ENCODE assay signal across 26 cellular contexts in genomic region chr6:132082421-132082820, GRCh38.
"Had no signal": no experiment of that assay in that cellular context is flagged by ENCODE, and none has a peak within 500 bp of the region (broad histone marks: within the 10 kb centered on the region; RNA-seq: fewer than 3 reads in every experiment).

No MANE protein-coding gene starts in this region.

- H3K36me3 ChIP-seq: gastroesophageal sphincter, heart right ventricle, left lung, neural progenitor cell, right atrium auricular region, tibial artery, upper lobe of left lung had no signal

- H3K4me3 ChIP-seq: dorsolateral prefrontal cortex, gastroesophageal sphincter, heart right ventricle, left lung, neural progenitor cell, right atrium auricular region, testis, tibial artery, upper lobe of left lung had no signal

- H3K4me2 ChIP-seq: neural progenitor cell had no signal

- H3K9me3 ChIP-seq: gastroesophageal sphincter, heart right ventricle, left lung, right atrium auricular region, testis, tibial artery, upper lobe of left lung had no signal

- DNase-seq: dorsolateral prefrontal cortex; effector CD8-positive, alpha-beta T cell; endodermal cell; foreskin keratinocyte; heart right ventricle; hippocampal formation; left cardiac atrium; left lung; mesenchymal stem cell; midbrain; naive thymus-derived CD4-positive, alpha-beta T cell; stimulated activated CD4-positive, alpha-beta T cell treated with anti-CD3 and anti-CD28 coated beads, Interleukin-2, amount 100 ng/mL, for 24 hours; stimulated activated CD4-positive, alpha-beta T cell treated with anti-CD3 and anti-CD28 coated beads, Interleukin-4, amount 100 ng/mL, for 24 hours; stimulated activated naive CD8-positive, alpha-beta T cell treated with anti-CD3 and anti-CD28 coated beads, Interleukin-15, Interleukin-2, amounts not matched to agents 100 U/mL and 50 U/mL, for 24 hours; substantia nigra; testis; tibial artery; upper lobe of left lung had no signal

- H3K9ac ChIP-seq: neural progenitor cell, parathyroid adenoma had no signal

- H3K27me3 ChIP-seq: dorsolateral prefrontal cortex, foreskin keratinocyte, gastroesophageal sphincter, heart right ventricle, left lung, neural progenitor cell, right atrium auricular region, testis, tibial artery, upper lobe of left lung had no signal

- ATAC-seq: esophagus mucosa; foreskin keratinocyte; gastroesophageal sphincter; heart right ventricle; left cardiac atrium; left lung; naive thymus-derived CD4-positive, alpha-beta T cell; sciatic nerve; stimulated activated memory B cell treated with anti-CD40 and anti-IgM and Interleukin-4, amounts not matched to agents 10 μg/mL and 1 μg/mL and 100 μg/mL, for 72 hours; stimulated activated naive CD8-positive, alpha-beta T cell treated with anti-CD3 and anti-CD28 coated beads, Interleukin-15, Interleukin-2, amounts not matched to agents 100 U/mL and 50 U/mL, for 24 hours had no signal

- H3K27ac ChIP-seq: dorsolateral prefrontal cortex, epithelial cell of prostate, foreskin keratinocyte, gastroesophageal sphincter, heart right ventricle, left lung, neural progenitor cell, parathyroid adenoma, testis, tibial artery, upper lobe of left lung had no signal

- H3K4me1 ChIP-seq: left lung, neural progenitor cell, parathyroid adenoma, upper lobe of left lung had no signal
